ENCODE assay signal across 8 cellular contexts in genomic region chr1:111406325-111406768, GRCh38. TPM values are rescaled to one million over a fixed set of nuclear protein-coding genes. Genes with fewer than 3 reads are reported as not detected.
DNase-seq lines count a peak whose midpoint lies in the region; ATAC-seq lines count a peak whose summit lies in the region.

No MANE protein-coding gene starts in this region.

- H3K9me3 Mint-ChIP-seq in activated T-cell treated with anti-CD3 and anti-CD28 coated beads, Interleukin-2, amount 50 U/mL, for 24 hours: no peaks in the 10 kb centered on the region

- H3K36me3 Mint-ChIP-seq in activated T-cell treated with anti-CD3 and anti-CD28 coated beads, Interleukin-2, amount 50 U/mL, for 24 hours (ENCODE audit: low read depth): no peaks in the 10 kb centered on the region

- no peaks in the 10 kb centered on the region for H3K27me3 Mint-ChIP-seq in activated T-cell treated with anti-CD3 and anti-CD28 coated beads, Interleukin-2, amount 50 U/mL, for 24 hours

- DNase-seq in NCI-H1105 (lab: John Stamatoyannopoulos, UW): peak; percentile 3
- peak; percentile 46 for DNase-seq in activated T-cell treated with anti-CD3 and anti-CD28 coated beads, Interleukin-2, amount 50 U/mL, for 24 hours
- DNase-seq in left lobe of liver (ENCODE audit: low spot score): peak; percentile 49
- no peak for DNase-seq in KG1 (lab: John Stamatoyannopoulos, UW)
- no peak for DNase-seq in NCI-H128 (lab: John Stamatoyannopoulos, UW; ENCODE audit: unreplicated experiment)
- no peak for DNase-seq in NCI-H1436 treated with DMSO at 0.1 percent for 48 hours (lab: John Stamatoyannopoulos, UW)

- peak; percentile 76 for ATAC-seq in GM18499 (IDR thresholded peaks at IDR 0.05; ENCODE audit: insufficient read depth, unreplicated experiment)
- ATAC-seq in GM21786 (IDR thresholded peaks at IDR 0.05; ENCODE audit: unreplicated experiment): peak; percentile 98
- peak; percentile 96 for ATAC-seq in left lobe of liver

- H3K4me1 Mint-ChIP-seq in activated T-cell treated with anti-CD3 and anti-CD28 coated beads, Interleukin-2, amount 50 U/mL, for 24 hours (ENCODE audit: low read depth): peaks cover 44% of the 10 kb centered on the region

- H3K4me3 Mint-ChIP-seq in activated T-cell treated with anti-CD3 and anti-CD28 coated beads, Interleukin-2, amount 50 U/mL, for 24 hours: no peak overlapping the region

- H3K27ac Mint-ChIP-seq in activated T-cell treated with anti-CD3 and anti-CD28 coated beads, Interleukin-2, amount 50 U/mL, for 24 hours: peak overlapping the region; percentile 22

RNA-seq across cellular contexts. Expression of gene OVGP1, which starts 21.2 kb away (rescaled TPM):
- total RNA-seq in left lobe of liver: 4.7 TPM

RNA-seq across cellular contexts. Expression of gene WDR77, which starts 42.7 kb away (rescaled TPM):
- 15.7 TPM for total RNA-seq in left lobe of liver

RNA-seq across cellular contexts. Expression of gene ATP5PB, which starts 42.9 kb away (rescaled TPM):
- 130 TPM for total RNA-seq in left lobe of liver

Comparison
In these comparisons a context has a peak if more than half of its experiments do, and no peak if none do; other contexts are left out.
1. DNase-seq: peak in NCI-H1105 (single experiment), activated T-cell treated with anti-CD3 and anti-CD28 coated beads, Interleukin-2, amount 50 U/mL, for 24 hours (single experiment) and left lobe of liver (single experiment); none in KG1 (single experiment), NCI-H128 (single experiment) and NCI-H1436 treated with DMSO at 0.1 percent for 48 hours (single experiment).
2. Peak in every context shown above with its lines, with median percentiles within 50 percentile points of each other: ATAC-seq.